ENCODE assay signal across 1 cellular context in the genomic region with DNA sequence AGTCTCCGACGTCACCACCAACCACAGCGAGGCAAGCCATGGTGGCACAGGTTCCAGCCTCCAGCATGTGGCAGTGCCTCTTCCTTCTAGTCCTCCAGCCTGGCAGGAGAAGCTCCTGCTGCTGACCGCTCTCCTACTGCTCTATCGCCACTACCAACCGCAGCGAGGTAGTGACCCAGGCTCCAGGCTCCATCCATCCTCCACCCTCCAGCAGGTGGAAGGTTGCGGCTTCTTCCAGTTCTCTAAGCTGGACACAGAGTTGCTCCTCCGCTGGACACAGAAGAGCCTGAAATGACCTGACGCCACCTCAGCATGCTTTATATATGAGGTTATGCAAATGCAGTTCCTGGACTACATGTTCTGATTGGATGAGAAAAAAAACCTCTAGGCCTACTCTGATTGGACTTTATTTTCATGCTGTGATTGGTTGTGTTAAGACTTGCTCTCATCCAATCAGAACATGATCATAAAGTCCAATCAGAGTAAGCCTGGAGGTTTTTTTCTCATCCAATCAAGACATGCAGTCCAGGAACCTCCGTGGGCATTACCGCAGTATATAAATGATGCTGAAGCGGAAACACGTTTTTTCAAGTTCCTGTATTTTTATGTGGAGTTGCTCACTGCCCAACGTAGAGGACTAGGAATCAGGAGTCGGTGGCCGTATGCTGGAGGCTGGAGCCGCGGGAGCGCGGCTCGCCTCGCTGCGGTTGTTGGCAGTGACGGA.
TF ChIP-seq lines count a peak whose summit lies in the region.
"Not testable (repeated sequence)": the region's sequence is repeated elsewhere in the genome, so short reads cannot be mapped to it uniquely, and the experiment has no call there.

No MANE protein-coding gene starts in this region.

TF ChIP-seq in HepG2, 621 proteins besides CTCF, POLR2A, EP300 and RAD21:
- TF ChIP-seq, protein P1, sequence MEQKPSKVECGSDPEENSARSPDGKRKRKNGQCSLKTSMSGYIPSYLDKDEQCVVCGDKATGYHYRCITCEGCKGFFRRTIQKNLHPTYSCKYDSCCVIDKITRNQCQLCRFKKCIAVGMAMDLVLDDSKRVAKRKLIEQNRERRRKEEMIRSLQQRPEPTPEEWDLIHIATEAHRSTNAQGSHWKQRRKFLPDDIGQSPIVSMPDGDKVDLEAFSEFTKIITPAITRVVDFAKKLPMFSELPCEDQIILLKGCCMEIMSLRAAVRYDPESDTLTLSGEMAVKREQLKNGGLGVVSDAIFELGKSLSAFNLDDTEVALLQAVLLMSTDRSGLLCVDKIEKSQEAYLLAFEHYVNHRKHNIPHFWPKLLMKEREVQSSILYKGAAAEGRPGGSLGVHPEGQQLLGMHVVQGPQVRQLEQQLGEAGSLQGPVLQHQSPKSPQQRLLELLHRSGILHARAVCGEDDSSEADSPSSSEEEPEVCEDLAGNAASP (CRISPR knock-in tag; IDR thresholded peaks at IDR 0.05; ENCODE audit: borderline replicate concordance): peak; percentile 43; the same call in 1 of the 2 replicates
- TF ChIP-seq ASH2L (IDR thresholded peaks at IDR 0.05; ENCODE audit: insufficient read length, low read depth, low read length) (peak; percentile 42), NFYB (CRISPR knock-in tag; IDR thresholded peaks at IDR 0.05) (peak; percentile 81), NFYC (CRISPR knock-in tag; IDR thresholded peaks at IDR 0.05) (peak; percentile 90), SAP130 (CRISPR knock-in tag; IDR thresholded peaks at IDR 0.05; ENCODE audit: low read depth) (peak; percentile 72), GATAD1 (CRISPR knock-in tag; IDR thresholded peaks at IDR 0.05) (0 out of 2 replicates have a peak, but pooled peaks have one; percentile 37), ELF3 (CRISPR knock-in tag; IDR thresholded peaks at IDR 0.05) (0 out of 2 replicates have a peak, but pooled peaks have one; percentile 15), CREB1 (CRISPR knock-in tag; IDR thresholded peaks at IDR 0.05) (0 out of 2 replicates have a peak, but pooled peaks have one; percentile 33), MAX (IDR thresholded peaks at IDR 0.05) (0 out of 2 replicates have a peak, but pooled peaks have one; percentile 11), MYC (CRISPR knock-in tag; IDR thresholded peaks at IDR 0.05; ENCODE audit: borderline replicate concordance) (0 out of 2 replicates have a peak, but pooled peaks have one; percentile 48), MXI1 (IDR thresholded peaks at IDR 0.05; ENCODE audit: borderline replicate concordance, low read depth, low read length) (peak; percentile 8; the same call in 1 of the 3 replicates), CBFB (CRISPR knock-in tag; IDR thresholded peaks at IDR 0.05) (0 out of 2 replicates have a peak, but pooled peaks have one; percentile 19), ARNT2 (CRISPR knock-in tag; IDR thresholded peaks at IDR 0.05; ENCODE audit: low read depth) (0 out of 2 replicates have a peak, but pooled peaks have one; percentile 13), THAP11 (CRISPR knock-in tag; IDR thresholded peaks at IDR 0.05) (peak; percentile 21; the same call in 1 of the 2 replicates), HOXA3 (CRISPR knock-in tag; IDR thresholded peaks at IDR 0.05) (0 out of 2 replicates have a peak, but pooled peaks have one; percentile 15), POLR2AphosphoS2 (IDR thresholded peaks at IDR 0.05; ENCODE audit: low read depth, low read length) (0 out of 2 replicates have a peak, but pooled peaks have one; percentile 73), HNRNPL (IDR thresholded peaks at IDR 0.05; ENCODE audit: low read depth, low read length) (0 out of 2 replicates have a peak, but pooled peaks have one; percentile 56), MED1 (CRISPR knock-in tag; IDR thresholded peaks at IDR 0.05) (peak; percentile 24; the same call in 1 of the 2 replicates), ZMYM2 (CRISPR knock-in tag; IDR thresholded peaks at IDR 0.05) (peak; percentile 39; the same call in 1 of the 2 replicates), SP4 (CRISPR knock-in tag; IDR thresholded peaks at IDR 0.05) (0 out of 2 replicates have a peak, but pooled peaks have one; percentile 44), ZNF362 (CRISPR knock-in tag; IDR thresholded peaks at IDR 0.05; ENCODE audit: borderline replicate concordance) (peak; percentile 91), UBTF (CRISPR knock-in tag; IDR thresholded peaks at IDR 0.05) (peak; percentile 60; the same call in 1 of the 2 replicates), ZMYM4 (CRISPR knock-in tag; IDR thresholded peaks at IDR 0.05) (peak; percentile 68), POLR2G (IDR thresholded peaks at IDR 0.05; ENCODE audit: low read depth, low read length) (peak; percentile 86), GABPA (CRISPR knock-in tag; IDR thresholded peaks at IDR 0.05; ENCODE audit: low read depth) (peak; percentile 75), POLR2AphosphoS5 (IDR thresholded peaks at IDR 0.05; ENCODE audit: low read depth, low read length) (peak; percentile 83), TAF1 (CRISPR knock-in tag; IDR thresholded peaks at IDR 0.05) (peak; percentile 83), RBFOX2 (IDR thresholded peaks at IDR 0.05; ENCODE audit: low read depth, low read length) (peak; percentile 58), SALL1 (CRISPR knock-in tag; IDR thresholded peaks at IDR 0.05) (peak; percentile 13), GABPB1 (CRISPR knock-in tag; IDR thresholded peaks at IDR 0.05) (peak; percentile 37), HDAC1 (CRISPR knock-in tag; IDR thresholded peaks at IDR 0.05) (peak; percentile 38; the same call in 1 of the 2 replicates), SIN3A (IDR thresholded peaks at IDR 0.05; ENCODE audit: borderline replicate concordance, low read depth, low read length) (0 out of 2 replicates have a peak, but pooled peaks have one; percentile 5)
- TF ChIP-seq CREB1 (IDR thresholded peaks at IDR 0.05); GABPA (IDR thresholded peaks at IDR 0.05; ENCODE audit: low read depth, low read length): not testable (repeated sequence)
- TF ChIP-seq, protein P2, sequence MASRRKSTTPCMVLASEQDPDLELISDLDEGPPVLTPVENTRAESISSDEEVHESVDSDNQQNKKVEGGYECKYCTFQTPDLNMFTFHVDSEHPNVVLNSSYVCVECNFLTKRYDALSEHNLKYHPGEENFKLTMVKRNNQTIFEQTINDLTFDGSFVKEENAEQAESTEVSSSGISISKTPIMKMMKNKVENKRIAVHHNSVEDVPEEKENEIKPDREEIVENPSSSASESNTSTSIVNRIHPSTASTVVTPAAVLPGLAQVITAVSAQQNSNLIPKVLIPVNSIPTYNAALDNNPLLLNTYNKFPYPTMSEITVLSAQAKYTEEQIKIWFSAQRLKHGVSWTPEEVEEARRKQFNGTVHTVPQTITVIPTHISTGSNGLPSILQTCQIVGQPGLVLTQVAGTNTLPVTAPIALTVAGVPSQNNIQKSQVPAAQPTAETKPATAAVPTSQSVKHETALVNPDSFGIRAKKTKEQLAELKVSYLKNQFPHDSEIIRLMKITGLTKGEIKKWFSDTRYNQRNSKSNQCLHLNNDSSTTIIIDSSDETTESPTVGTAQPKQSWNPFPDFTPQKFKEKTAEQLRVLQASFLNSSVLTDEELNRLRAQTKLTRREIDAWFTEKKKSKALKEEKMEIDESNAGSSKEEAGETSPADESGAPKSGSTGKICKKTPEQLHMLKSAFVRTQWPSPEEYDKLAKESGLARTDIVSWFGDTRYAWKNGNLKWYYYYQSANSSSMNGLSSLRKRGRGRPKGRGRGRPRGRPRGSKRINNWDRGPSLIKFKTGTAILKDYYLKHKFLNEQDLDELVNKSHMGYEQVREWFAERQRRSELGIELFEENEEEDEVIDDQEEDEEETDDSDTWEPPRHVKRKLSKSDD (CRISPR knock-in tag; IDR thresholded peaks at IDR 0.05; ENCODE audit: low read depth): 0 out of 2 replicates have a peak, but pooled peaks have one; percentile 47
- TF ChIP-seq, protein P3, sequence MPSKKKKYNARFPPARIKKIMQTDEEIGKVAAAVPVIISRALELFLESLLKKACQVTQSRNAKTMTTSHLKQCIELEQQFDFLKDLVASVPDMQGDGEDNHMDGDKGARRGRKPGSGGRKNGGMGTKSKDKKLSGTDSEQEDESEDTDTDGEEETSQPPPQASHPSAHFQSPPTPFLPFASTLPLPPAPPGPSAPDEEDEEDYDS (CRISPR knock-in tag; IDR thresholded peaks at IDR 0.05): peak; percentile 76
- TF ChIP-seq, protein P4, sequence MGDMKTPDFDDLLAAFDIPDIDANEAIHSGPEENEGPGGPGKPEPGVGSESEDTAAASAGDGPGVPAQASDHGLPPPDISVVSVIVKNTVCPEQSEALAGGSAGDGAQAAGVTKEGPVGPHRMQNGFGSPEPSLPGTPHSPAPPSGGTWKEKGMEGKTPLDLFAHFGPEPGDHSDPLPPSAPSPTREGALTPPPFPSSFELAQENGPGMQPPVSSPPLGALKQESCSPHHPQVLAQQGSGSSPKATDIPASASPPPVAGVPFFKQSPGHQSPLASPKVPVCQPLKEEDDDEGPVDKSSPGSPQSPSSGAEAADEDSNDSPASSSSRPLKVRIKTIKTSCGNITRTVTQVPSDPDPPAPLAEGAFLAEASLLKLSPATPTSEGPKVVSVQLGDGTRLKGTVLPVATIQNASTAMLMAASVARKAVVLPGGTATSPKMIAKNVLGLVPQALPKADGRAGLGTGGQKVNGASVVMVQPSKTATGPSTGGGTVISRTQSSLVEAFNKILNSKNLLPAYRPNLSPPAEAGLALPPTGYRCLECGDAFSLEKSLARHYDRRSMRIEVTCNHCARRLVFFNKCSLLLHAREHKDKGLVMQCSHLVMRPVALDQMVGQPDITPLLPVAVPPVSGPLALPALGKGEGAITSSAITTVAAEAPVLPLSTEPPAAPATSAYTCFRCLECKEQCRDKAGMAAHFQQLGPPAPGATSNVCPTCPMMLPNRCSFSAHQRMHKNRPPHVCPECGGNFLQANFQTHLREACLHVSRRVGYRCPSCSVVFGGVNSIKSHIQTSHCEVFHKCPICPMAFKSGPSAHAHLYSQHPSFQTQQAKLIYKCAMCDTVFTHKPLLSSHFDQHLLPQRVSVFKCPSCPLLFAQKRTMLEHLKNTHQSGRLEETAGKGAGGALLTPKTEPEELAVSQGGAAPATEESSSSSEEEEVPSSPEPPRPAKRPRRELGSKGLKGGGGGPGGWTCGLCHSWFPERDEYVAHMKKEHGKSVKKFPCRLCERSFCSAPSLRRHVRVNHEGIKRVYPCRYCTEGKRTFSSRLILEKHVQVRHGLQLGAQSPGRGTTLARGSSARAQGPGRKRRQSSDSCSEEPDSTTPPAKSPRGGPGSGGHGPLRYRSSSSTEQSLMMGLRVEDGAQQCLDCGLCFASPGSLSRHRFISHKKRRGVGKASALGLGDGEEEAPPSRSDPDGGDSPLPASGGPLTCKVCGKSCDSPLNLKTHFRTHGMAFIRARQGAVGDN (CRISPR knock-in tag; IDR thresholded peaks at IDR 0.05): peak; percentile 64
- TF ChIP-seq, protein P5, sequence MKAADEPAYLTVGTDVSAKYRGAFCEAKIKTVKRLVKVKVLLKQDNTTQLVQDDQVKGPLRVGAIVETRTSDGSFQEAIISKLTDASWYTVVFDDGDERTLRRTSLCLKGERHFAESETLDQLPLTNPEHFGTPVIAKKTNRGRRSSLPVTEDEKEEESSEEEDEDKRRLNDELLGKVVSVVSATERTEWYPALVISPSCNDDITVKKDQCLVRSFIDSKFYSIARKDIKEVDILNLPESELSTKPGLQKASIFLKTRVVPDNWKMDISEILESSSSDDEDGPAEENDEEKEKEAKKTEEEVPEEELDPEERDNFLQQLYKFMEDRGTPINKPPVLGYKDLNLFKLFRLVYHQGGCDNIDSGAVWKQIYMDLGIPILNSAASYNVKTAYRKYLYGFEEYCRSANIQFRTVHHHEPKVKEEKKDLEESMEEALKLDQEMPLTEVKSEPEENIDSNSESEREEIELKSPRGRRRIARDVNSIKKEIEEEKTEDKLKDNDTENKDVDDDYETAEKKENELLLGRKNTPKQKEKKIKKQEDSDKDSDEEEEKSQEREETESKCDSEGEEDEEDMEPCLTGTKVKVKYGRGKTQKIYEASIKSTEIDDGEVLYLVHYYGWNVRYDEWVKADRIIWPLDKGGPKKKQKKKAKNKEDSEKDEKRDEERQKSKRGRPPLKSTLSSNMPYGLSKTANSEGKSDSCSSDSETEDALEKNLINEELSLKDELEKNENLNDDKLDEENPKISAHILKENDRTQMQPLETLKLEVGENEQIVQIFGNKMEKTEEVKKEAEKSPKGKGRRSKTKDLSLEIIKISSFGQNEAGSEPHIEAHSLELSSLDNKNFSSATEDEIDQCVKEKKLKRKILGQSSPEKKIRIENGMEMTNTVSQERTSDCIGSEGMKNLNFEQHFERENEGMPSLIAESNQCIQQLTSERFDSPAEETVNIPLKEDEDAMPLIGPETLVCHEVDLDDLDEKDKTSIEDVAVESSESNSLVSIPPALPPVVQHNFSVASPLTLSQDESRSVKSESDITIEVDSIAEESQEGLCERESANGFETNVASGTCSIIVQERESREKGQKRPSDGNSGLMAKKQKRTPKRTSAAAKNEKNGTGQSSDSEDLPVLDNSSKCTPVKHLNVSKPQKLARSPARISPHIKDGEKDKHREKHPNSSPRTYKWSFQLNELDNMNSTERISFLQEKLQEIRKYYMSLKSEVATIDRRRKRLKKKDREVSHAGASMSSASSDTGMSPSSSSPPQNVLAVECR (CRISPR knock-in tag; IDR thresholded peaks at IDR 0.05; ENCODE audit: borderline replicate concordance): peak; percentile 46; the same call in 1 of the 2 replicates
